8 cellular contexts compared by ENCODE assay signal in the genomic region with DNA sequence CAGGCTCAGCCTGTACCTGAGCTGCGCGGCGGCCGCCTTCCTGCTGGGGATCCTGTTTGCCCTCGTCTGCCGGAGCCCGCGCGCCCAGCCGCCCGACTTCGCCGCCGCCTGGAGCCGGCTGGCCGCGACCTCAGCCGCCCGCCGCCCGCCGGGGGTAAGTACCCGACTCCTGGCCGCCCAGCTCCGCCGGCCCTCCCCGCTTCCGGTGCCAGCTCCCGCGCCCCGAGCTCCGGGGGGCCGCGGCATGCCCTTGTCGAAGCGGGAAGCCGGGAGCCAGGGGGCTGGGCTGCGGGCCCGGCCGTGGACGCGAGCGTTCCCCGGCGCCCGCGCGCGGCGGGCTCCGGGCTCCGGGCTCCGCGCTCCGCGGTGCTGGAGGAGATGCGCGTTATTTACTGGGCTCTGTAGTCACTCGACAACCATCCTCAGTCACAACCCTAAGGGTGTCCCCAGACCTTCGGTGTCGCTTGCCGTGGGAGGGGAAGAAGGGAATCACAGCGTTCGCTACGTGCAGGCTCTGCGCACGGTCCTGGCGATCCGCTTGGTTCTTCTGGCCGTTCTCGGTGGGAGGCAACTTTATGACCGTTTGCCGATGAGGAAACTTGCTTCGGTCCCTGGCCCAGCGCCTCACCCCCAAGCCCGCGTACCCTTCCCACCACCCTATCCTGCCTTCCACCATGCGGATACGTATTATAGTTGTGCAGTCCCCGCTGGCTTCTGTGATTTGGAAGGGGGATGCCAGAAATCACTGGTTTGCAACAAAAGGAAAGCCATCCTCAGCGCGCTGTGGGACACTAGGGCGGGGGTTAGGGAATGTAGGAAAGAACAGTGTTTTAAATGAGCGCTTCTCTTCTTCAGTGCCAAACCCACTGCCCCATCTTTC. TPM values are rescaled to one million over a fixed set of nuclear protein-coding genes. Genes with fewer than 3 reads are reported as not detected.
DNase-seq lines count a peak whose midpoint lies in the region; ATAC-seq, FAIRE-seq and TF ChIP-seq lines count a peak whose summit lies in the region.

No MANE protein-coding gene starts in this region.

- under 1% methylated on average over 54 of the region's 84 CpGs for WGBS in GM12878 (ENCODE audit: insufficient coverage, insufficient replicate concordance, low lambda C conversion rate, missing lambda C conversion rate)

- 0 out of 2 replicates have a peak, but pooled peaks cover 2% of the 10 kb centered on the region for H4K20me1 ChIP-seq in GM12878 (ENCODE audit: control insufficient read depth, insufficient read depth)

- H3K27ac ChIP-seq in AG04450 (ENCODE audit: low read depth, low read length), result peak overlapping the region; percentile 47
- peak overlapping the region; percentile 84 for H3K27ac ChIP-seq in GM12878 (ENCODE audit: control insufficient read depth, insufficient read depth)

- no peaks in the 10 kb centered on the region for H3K27me3 ChIP-seq in AG04450 (ENCODE audit: control insufficient read depth, insufficient read depth, low read length)
- no peaks in the 10 kb centered on the region for H3K27me3 ChIP-seq in GM12878 (replicated peaks in 1 of 2; ENCODE audit: control insufficient read depth in 2 of 2, insufficient read depth in 2 of 2, low read length in 1 of 2)

- in situ Hi-C loops in GM12878 (cut with MboI), result no loop called here

- H3K4me2 ChIP-seq in GM12878 (ENCODE audit: control insufficient read depth, insufficient read depth), result peak overlapping the region; percentile 94; the same call in 1 of the 2 replicates

- TF ChIP-seq CTCF in AG04450 (IDR thresholded peaks at IDR 0.05; ENCODE audit: low read depth, low read length), result no peak
- no peak for TF ChIP-seq CTCF in GM12878 (IDR thresholded peaks at IDR 0.05 in 2 of 3, conservative IDR thresholded peaks at IDR 0.05 in 1 of 3; ENCODE audit: control insufficient read depth in 2 of 3, extremely low read depth in 1 of 3, insufficient read depth in 1 of 3, low read depth in 3 of 3, low read length in 3 of 3)

- peaks cover 25% of the 10 kb centered on the region for H3K4me1 ChIP-seq in GM12878 (ENCODE audit: control insufficient read depth, insufficient read depth, low read length)

- no peak overlapping the region for H2AFZ ChIP-seq in GM12878 (ENCODE audit: control insufficient read depth, low read depth, low read length)

- RAD21 ChIA-PET in GM12878 (lab: Charles Lee; ENCODE audit: unreplicated experiment), result interaction anchor here (1.0 to 2.5 kb wide), 6 partner anchors 7 to 99 kb away, joined by 3 to 14 read pairs (median 4); no protein-coding TSS in a partner anchor

- DNase-seq in AG04450 (ENCODE audit: low read depth, low spot score) (no peak), SW480 (ENCODE audit: low spot score) (peak; percentile 31), GM12878 (ENCODE audit: low read depth, low spot score) (no peak), hypothalamus (lab: John Stamatoyannopoulos, UW) (peak in 38 of 51 donors; percentile 2 to 72 (median 38)), retina (peak; percentile 83), NCI-H2107 (lab: John Stamatoyannopoulos, UW) (no peak)

- H3K4me3 ChIP-seq in AG04450 (ENCODE audit: low read depth, low read length), result peak overlapping the region; percentile 86
- peak overlapping the region; percentile 100 for H3K4me3 ChIP-seq in GM12878

- peak overlapping the region; percentile 69 for H3K9ac ChIP-seq in GM12878 (ENCODE audit: control insufficient read depth, insufficient read depth, low read length)

- peaks cover 73% of the 10 kb centered on the region for H3K79me2 ChIP-seq in GM12878 (ENCODE audit: control insufficient read depth, insufficient read depth, low read length)

- intact Hi-C loops in GM12878 (cut with micrococcal nuclease; ENCODE audit: unreplicated experiment), result loop anchor here (2.0 to 5.0 kb wide), 2 partner anchors 48 to 187 kb away; partner anchors contain the start of genes ANKRD37 and LRP2BP

- H3K9me3 ChIP-seq in AG04450 (ENCODE audit: control insufficient read depth, insufficient read depth, low read length) (no peaks in the 10 kb centered on the region), GM12878 (replicated peaks; ENCODE audit: control insufficient read depth, insufficient read depth, low read length) (no peaks in the 10 kb centered on the region)

- TF ChIP-seq RAD21 in GM12878 (IDR thresholded peaks at IDR 0.05; ENCODE audit: insufficient read depth, low read depth, low read length), result no peak

- peak; percentile 72 for TF ChIP-seq POLR2A in GM12878 (IDR thresholded peaks at IDR 0.05; ENCODE audit: low read depth, low read length)

- no peak for TF ChIP-seq EP300 in GM12878 (IDR thresholded peaks at IDR 0.05; ENCODE audit: borderline replicate concordance in 1 of 2, control insufficient read depth in 1 of 2, low read depth in 2 of 2, low read length in 2 of 2)

- CTCF ChIA-PET in AG04450 (lab: Charles Lee) (interaction anchor here (1.3 kb wide), 1 partner anchor 27 kb away, joined by 3 read pairs; no protein-coding TSS in a partner anchor), GM12878 (lab: Yijun Ruan, JAX) (interaction anchor here (1.0 to 1.4 kb wide), 2 partner anchors 68 to 180 kb away, joined by 3 read pairs; no protein-coding TSS in a partner anchor)

- POLR2A ChIA-PET in AG04450 (lab: Yijun Ruan, JAX) (interaction anchor here (0.6 kb wide), 1 partner anchor 1221 kb away, joined by 5 read pairs; no protein-coding TSS in a partner anchor), GM12878 (lab: Charles Lee) (interaction anchor here (0.7 to 2.4 kb wide), 9 partner anchors 8 to 186 kb away, joined by 3 to 16 read pairs (median 3); partner anchors contain the start of gene ANKRD37)

- no TSS peak for BruUV-seq in GM12878 (replicated peaks; lab: Mats Ljungman, UMichigan)

- FAIRE-seq in GM12878 (lab: Jason Lieb, UNC), result no peak

- SMC1A ChIA-PET in GM12878 (lab: Charles Lee; ENCODE audit: uncharacterized antibody, unreplicated experiment), result interaction anchor here (1.2 to 7.2 kb wide), 5 partner anchors 9 to 132 kb away, joined by 3 to 119 read pairs (median 7); no protein-coding TSS in a partner anchor

- peaks cover 0 to 3% of the 10 kb centered on the region in 2 experiments; a peak in 1 of 4 replicates for H3K36me3 ChIP-seq in GM12878 (ENCODE audit: control insufficient read depth in 2 of 2, insufficient read depth in 2 of 2, low read length in 1 of 2)

- ATAC-seq in GM18873 (IDR thresholded peaks at IDR 0.05; ENCODE audit: low FRiP score, unreplicated experiment) (peak; percentile 6), HG03108 (IDR thresholded peaks at IDR 0.05; ENCODE audit: unreplicated experiment) (peak; percentile 5), GM12878 (peak; percentile 33)

TF ChIP-seq in GM12878, 131 proteins besides CTCF, POLR2A, EP300 and RAD21 (continues in another document):
- TF ChIP-seq FOXK2 (IDR thresholded peaks at IDR 0.05), result no peak
- TF ChIP-seq DPF2 (IDR thresholded peaks at IDR 0.05), result peak; percentile 5
- no peak for TF ChIP-seq ZNF622 (IDR thresholded peaks at IDR 0.05)
- no peak for TF ChIP-seq NFYA (IDR thresholded peaks at IDR 0.05; ENCODE audit: borderline replicate concordance, low read depth, low read length)

RNA-seq across cellular contexts. Expression of gene SNX25, which starts 0.9 kb away (rescaled TPM):
- polyA plus RNA-seq in AG04450 (2011; rRNA removed), result 12.6 and 12.7 TPM in 2 replicates
- 35.9 and 48.1 TPM in 2 replicates for polyA minus RNA-seq in AG04450 (2011; rRNA and poly(A)+ RNA removed)
- total RNA-seq in GM12878 (2013; cell fraction: nucleolus; rRNA removed), result 343 and 366 TPM in 2 replicates
- 82.0 and 107 TPM in 2 replicates for total RNA-seq in GM12878 (2014; rRNA removed)
- 115 and 117 TPM in 2 replicates for total RNA-seq in GM12878 (2014; rRNA removed; fragmentation: Illumina TruSeq; extraction: Trizol)
- 106 and 108 TPM in 2 replicates for total RNA-seq in GM12878 (2021)
- 44.9 TPM for polyA plus RNA-seq in GM12878 (2011; ENCODE audit: low read depth)
- polyA plus RNA-seq in GM12878 (2011; rRNA removed), result 66.6 and 90.3 TPM in 2 replicates
- 18.1 and 37.0 TPM in 2 replicates for polyA plus RNA-seq in GM12878 (2011; cell fraction: cytosol; rRNA removed)
- polyA plus RNA-seq in GM12878 (2011; cell fraction: nucleus; rRNA removed), result 40.4 and 44.0 TPM in 2 replicates
- 51.4 and 77.3 TPM in 2 replicates for polyA plus RNA-seq in GM12878 (2012)
- polyA plus RNA-seq in GM12878 (2014; fragmentation: Illumina TruSeq; extraction: Trizol), result 93.0 and 116 TPM in 2 replicates
- polyA plus RNA-seq in GM12878 (2014; fragmentation: Nextera tagmentation; extraction: Ambion mirVana), result 10 to 100 TPM; 19.6 to 27.8 TPM
- polyA plus RNA-seq in GM12878 (2014; rRNA removed), result 49.6 and 59.1 TPM in 2 replicates
- 10 to 100 TPM; 11.2 to 47.1 TPM for polyA plus RNA-seq in GM12878 (2016; fragmentation: Nextera tagmentation; extraction: Ambion mirVana)
- polyA minus RNA-seq in GM12878 (2011; rRNA and poly(A)+ RNA removed), result 160 and 175 TPM in 2 replicates
- 28.2 and 46.0 TPM in 2 replicates for polyA minus RNA-seq in GM12878 (2011; cell fraction: cytosol; rRNA and poly(A)+ RNA removed)
- 51.0 and 58.2 TPM in 2 replicates for polyA minus RNA-seq in GM12878 (2011; cell fraction: nucleus; rRNA and poly(A)+ RNA removed)

RNA-seq across cellular contexts. Expression of gene CFAP97, which starts 6.5 kb away (rescaled TPM):
- polyA plus RNA-seq in AG04450 (2011; rRNA removed) (33.5 and 51.1 TPM in 2 replicates), GM12878 (2011; rRNA removed) (29.9 and 43.1 TPM in 2 replicates), GM12878 (2014; fragmentation: Illumina TruSeq; extraction: Trizol) (48.9 and 64.2 TPM in 2 replicates), GM12878 (2014; fragmentation: Nextera tagmentation; extraction: Ambion mirVana) (10 to 100 TPM; 27.2 to 47.5 TPM), GM12878 (2014; rRNA removed) (21.7 and 26.4 TPM in 2 replicates), GM12878 (2016; fragmentation: Nextera tagmentation; extraction: Ambion mirVana) (10 to 100 TPM; 48.5 to 50.8 TPM)
- polyA minus RNA-seq in AG04450 (2011; rRNA and poly(A)+ RNA removed), result 15.3 and 24.3 TPM in 2 replicates
- total RNA-seq in GM12878 (2013; cell fraction: nucleolus; rRNA removed), result 52.2 and 55.3 TPM in 2 replicates
- total RNA-seq in GM12878 (2014; rRNA removed) (27.2 and 34.2 TPM in 2 replicates), GM12878 (2014; rRNA removed; fragmentation: Illumina TruSeq; extraction: Trizol) (62.7 TPM in 2 replicates), GM12878 (2021) (49.1 and 50.4 TPM in 2 replicates)
- polyA plus RNA-seq in GM12878 (2011; ENCODE audit: low read depth), result 8.9 TPM
- 9.4 and 13.9 TPM in 2 replicates for polyA plus RNA-seq in GM12878 (2011; cell fraction: cytosol; rRNA removed)
- 9.1 and 9.2 TPM in 2 replicates for polyA plus RNA-seq in GM12878 (2011; cell fraction: nucleus; rRNA removed)
- 16.0 and 20.5 TPM in 2 replicates for polyA plus RNA-seq in GM12878 (2012)
- 17.4 and 44.0 TPM in 2 replicates for polyA minus RNA-seq in GM12878 (2011; rRNA and poly(A)+ RNA removed)
- polyA minus RNA-seq in GM12878 (2011; cell fraction: cytosol; rRNA and poly(A)+ RNA removed), result 9.2 and 10.6 TPM in 2 replicates
- 9.1 and 13.4 TPM in 2 replicates for polyA minus RNA-seq in GM12878 (2011; cell fraction: nucleus; rRNA and poly(A)+ RNA removed)

Comparison
In these comparisons a context has a peak if more than half of its experiments do, and no peak if none do; other contexts are left out.
1. DNase-seq: peak in SW480 (single experiment), hypothalamus (38 of 51) and retina (single experiment); none in AG04450 (single experiment), GM12878 (single experiment) and NCI-H2107 (single experiment).
2. Peak in every context shown above with its lines, with median percentiles within 50 percentile points of each other: ATAC-seq.